Comparison of ENCODE assay signal across 31 cellular contexts in genomic region chr1:49465486-49466185, GRCh38.
"Had no signal": no experiment of that assay in that cellular context is flagged by ENCODE, and none has a peak within 500 bp of the region (broad histone marks: within the 10 kb centered on the region; RNA-seq: fewer than 3 reads in every experiment).

No MANE protein-coding gene starts in this region.

- FAIRE-seq: endometrium had no signal

- DNase-seq: activated CD4-positive, alpha-beta T cell treated with anti-CD3 and anti-CD28 coated beads for 48 hours; activated CD4-positive, alpha-beta T cell treated with anti-CD3 and anti-CD28 coated beads, Interleukin-2, amount 50 U/mL, for 48 hours; activated CD8-positive, alpha-beta memory T cell treated with anti-CD3 and anti-CD28 coated beads for 24 hours; activated gamma-delta T cell; activated naive CD4-positive, alpha-beta T cell treated with anti-CD3 and anti-CD28 coated beads, Interleukin-2, amount 50 U/mL, for 16 hours; activated T-cell treated with anti-CD3 and anti-CD28 coated beads, Interleukin-2, amount 50 U/mL, for 1 hour; cerebellar nuclear complex; colonic mucosa; effector CD8-positive, alpha-beta T cell; left lung; lower lobe of right lung; natural killer cell; occipital lobe; psoas muscle; stimulated activated CD4-positive, alpha-beta T cell treated with anti-CD3 and anti-CD28 coated beads, Interleukin-1b, Interleukin-23, amount 100 ng/mL, for 48 hours; stimulated activated CD4-positive, alpha-beta T cell treated with anti-CD3 and anti-CD28 coated beads, Interleukin-4, amount 100 ng/mL, for 4 hours; stimulated activated naive B cell treated with anti-CD40 and anti-IgM and Interleukin-4, amounts not matched to agents 10 μg/mL and 1 μg/mL and 100 μg/mL, for 72 hours; stomach; T-helper 17 cell; T1000; tibial artery; upper lobe of right lung had no signal

- H3K9me3 ChIP-seq: colonic mucosa, gastroesophageal sphincter, left lung, lower lobe of right lung, psoas muscle, right atrium auricular region, stomach, tibial artery, upper lobe of right lung had no signal

- H3K36me3 ChIP-seq: cardiac muscle cell, colonic mucosa, gastroesophageal sphincter, left lung, lower lobe of right lung, neural progenitor cell, right atrium auricular region, stomach, tibial artery, upper lobe of right lung, WERI-Rb-1 had no signal

- H3K4me3 ChIP-seq: cardiac muscle cell, colonic mucosa, gastroesophageal sphincter, left lung, lower lobe of right lung, neural progenitor cell, psoas muscle, right atrium auricular region, smooth muscle cell, stomach, tibial artery, upper lobe of right lung had no signal

- H3K4me1 ChIP-seq: colonic mucosa, gastroesophageal sphincter, left lung, lower lobe of right lung, neural progenitor cell, parathyroid adenoma, psoas muscle, stomach, tibial artery, upper lobe of right lung had no signal

- ATAC-seq: activated CD4-positive, CD25-positive, alpha-beta regulatory T cell treated with anti-CD3 and anti-CD28 coated beads, Interleukin-2, amount 50 U/mL, for 24 hours; gastroesophageal sphincter; left lung; lower lobe of right lung; natural killer cell; psoas muscle; stimulated activated naive B cell treated with anti-CD40 and anti-IgM and Interleukin-4, amounts not matched to agents 10 μg/mL and 1 μg/mL and 100 μg/mL, for 72 hours; T-helper 17 cell; upper lobe of right lung had no signal

- H3K27me3 ChIP-seq: cardiac muscle cell, colonic mucosa, gastroesophageal sphincter, left lung, neural progenitor cell, right atrium auricular region, stomach, tibial artery, upper lobe of right lung had no signal

- H3K27ac ChIP-seq: cardiac muscle cell, colonic mucosa, gastroesophageal sphincter, left lung, lower lobe of right lung, neural progenitor cell, parathyroid adenoma, psoas muscle, right atrium auricular region, stomach, tibial artery, upper lobe of right lung, WERI-Rb-1 had no signal
